30 cellular contexts compared by ENCODE assay signal in genomic region chr6:89702349-89702748, GRCh38.
"Had no signal": no experiment of that assay in that cellular context is flagged by ENCODE, and none has a peak within 500 bp of the region (broad histone marks: within the 10 kb centered on the region; RNA-seq: fewer than 3 reads in every experiment).

No MANE protein-coding gene starts in this region.

- DNase-seq: activated CD4-positive, alpha-beta memory T cell treated with anti-CD3 and anti-CD28 coated beads, Interleukin-2, amount 10 ng/mL, durations not matched to agents 7 days and 5 days; activated CD4-positive, alpha-beta T cell treated with anti-CD3 and anti-CD28 coated beads for 1 hour; activated CD4-positive, alpha-beta T cell treated with anti-CD3 and anti-CD28 coated beads for 4 hours; activated CD4-positive, alpha-beta T cell treated with anti-CD3 and anti-CD28 coated beads, Interleukin-2, amount 10 ng/mL, durations not matched to agents 7 days and 5 days; activated CD4-positive, alpha-beta T cell treated with anti-CD3 and anti-CD28 coated beads, Interleukin-2, amount 50 U/mL, for 4 hours; activated CD8-positive, alpha-beta memory T cell treated with anti-CD3 and anti-CD28 coated beads, Interleukin-2, amount 50 U/mL, for 48 hours; activated gamma-delta T cell; activated naive CD4-positive, alpha-beta T cell; activated naive CD4-positive, alpha-beta T cell treated with anti-CD3 and anti-CD28 coated beads, Interleukin-2, amount 10 ng/mL, durations not matched to agents 7 days and 5 days; activated naive CD8-positive, alpha-beta T cell treated with anti-CD3 and anti-CD28 coated beads, Interleukin-2, amount 10 ng/mL, durations not matched to agents 7 days and 5 days; activated T-cell treated with anti-CD3 and anti-CD28 coated beads for 4 hours; activated T-cell treated with anti-CD3 and anti-CD28 coated beads, Interleukin-2, amount 50 U/mL, for 24 hours; activated T-cell treated with anti-CD3 and anti-CD28 coated beads, Interleukin-2, amount 50 U/mL, for 72 hours; central memory CD4-positive, alpha-beta T cell; cerebellar nuclear complex; colonic mucosa; effector memory CD4-positive, alpha-beta T cell; endodermal cell; erythroblast; foreskin keratinocyte; gastrocnemius medialis; glutamatergic neuron; heart left ventricle; T-helper 2 cell had no signal

- H3K4me1 ChIP-seq: ascending aorta, breast epithelium, colonic mucosa, esophagus muscularis mucosa, heart left ventricle had no signal

- H3K9me3 ChIP-seq: ascending aorta, breast epithelium, colonic mucosa, esophagus muscularis mucosa, gastrocnemius medialis, heart left ventricle had no signal

- ATAC-seq: activated naive CD4-positive, alpha-beta T cell treated with anti-CD3 and anti-CD28 coated beads, Interleukin-2, amount 50 U/mL, for 72 hours; activated T-cell treated with anti-CD3 and anti-CD28 coated beads, Interleukin-2, amount 50 U/mL, for 72 hours; foreskin keratinocyte; gastrocnemius medialis; heart left ventricle had no signal

- H3K27me3 ChIP-seq: ascending aorta, breast epithelium, cardiac muscle cell, colonic mucosa, esophagus muscularis mucosa, foreskin keratinocyte, gastrocnemius medialis, heart left ventricle had no signal

- H3K4me3 ChIP-seq: ascending aorta, breast epithelium, cardiac muscle cell, colonic mucosa, esophagus muscularis mucosa, gastrocnemius medialis, heart left ventricle had no signal

- H3K27ac ChIP-seq: ascending aorta, breast epithelium, cardiac muscle cell, colonic mucosa, esophagus muscularis mucosa, foreskin keratinocyte, gastrocnemius medialis, heart left ventricle had no signal

- H3K36me3 ChIP-seq: colonic mucosa had no signal

- H3K27me3 Mint-ChIP-seq: activated CD4-positive, alpha-beta memory T cell treated with anti-CD3 and anti-CD28 coated beads, Interleukin-2, amount 10 ng/mL, durations not matched to agents 7 days and 5 days; activated CD4-positive, alpha-beta T cell treated with anti-CD3 and anti-CD28 coated beads, Interleukin-2, amount 10 ng/mL, durations not matched to agents 7 days and 5 days; activated naive CD4-positive, alpha-beta T cell treated with anti-CD3 and anti-CD28 coated beads, Interleukin-2, amount 10 ng/mL, durations not matched to agents 7 days and 5 days; activated naive CD8-positive, alpha-beta T cell treated with anti-CD3 and anti-CD28 coated beads, Interleukin-2, amount 10 ng/mL, durations not matched to agents 7 days and 5 days; activated T-cell treated with anti-CD3 and anti-CD28 coated beads, Interleukin-2, amount 50 U/mL, for 24 hours; brain had no signal

- H3K4me1 Mint-ChIP-seq: activated naive CD4-positive, alpha-beta T cell treated with anti-CD3 and anti-CD28 coated beads, Interleukin-2, amount 10 ng/mL, durations not matched to agents 7 days and 5 days; brain; endodermal cell had no signal

- H3K4me3 Mint-ChIP-seq: activated CD4-positive, alpha-beta memory T cell treated with anti-CD3 and anti-CD28 coated beads, Interleukin-2, amount 10 ng/mL, durations not matched to agents 7 days and 5 days; activated CD4-positive, alpha-beta T cell treated with anti-CD3 and anti-CD28 coated beads, Interleukin-2, amount 10 ng/mL, durations not matched to agents 7 days and 5 days; activated naive CD4-positive, alpha-beta T cell treated with anti-CD3 and anti-CD28 coated beads, Interleukin-2, amount 10 ng/mL, durations not matched to agents 7 days and 5 days; activated naive CD8-positive, alpha-beta T cell treated with anti-CD3 and anti-CD28 coated beads, Interleukin-2, amount 10 ng/mL, durations not matched to agents 7 days and 5 days; activated T-cell treated with anti-CD3 and anti-CD28 coated beads, Interleukin-2, amount 50 U/mL, for 24 hours; activated T-cell treated with anti-CD3 and anti-CD28 coated beads, Interleukin-2, amount 50 U/mL, for 72 hours; brain; endodermal cell had no signal

- H3K9me3 Mint-ChIP-seq: activated CD4-positive, alpha-beta memory T cell treated with anti-CD3 and anti-CD28 coated beads, Interleukin-2, amount 10 ng/mL, durations not matched to agents 7 days and 5 days; activated CD4-positive, alpha-beta T cell treated with anti-CD3 and anti-CD28 coated beads, Interleukin-2, amount 10 ng/mL, durations not matched to agents 7 days and 5 days; activated naive CD4-positive, alpha-beta T cell treated with anti-CD3 and anti-CD28 coated beads, Interleukin-2, amount 10 ng/mL, durations not matched to agents 7 days and 5 days; activated naive CD4-positive, alpha-beta T cell treated with anti-CD3 and anti-CD28 coated beads, Interleukin-2, amount 50 U/mL, for 72 hours; activated naive CD8-positive, alpha-beta T cell treated with anti-CD3 and anti-CD28 coated beads, Interleukin-2, amount 10 ng/mL, durations not matched to agents 7 days and 5 days; activated T-cell treated with anti-CD3 and anti-CD28 coated beads, Interleukin-2, amount 50 U/mL, for 24 hours; activated T-cell treated with anti-CD3 and anti-CD28 coated beads, Interleukin-2, amount 50 U/mL, for 72 hours; brain; endodermal cell had no signal

- H3K27ac Mint-ChIP-seq: activated CD4-positive, alpha-beta memory T cell treated with anti-CD3 and anti-CD28 coated beads, Interleukin-2, amount 10 ng/mL, durations not matched to agents 7 days and 5 days; activated CD4-positive, alpha-beta T cell treated with anti-CD3 and anti-CD28 coated beads, Interleukin-2, amount 10 ng/mL, durations not matched to agents 7 days and 5 days; activated naive CD4-positive, alpha-beta T cell treated with anti-CD3 and anti-CD28 coated beads, Interleukin-2, amount 10 ng/mL, durations not matched to agents 7 days and 5 days; activated naive CD4-positive, alpha-beta T cell treated with anti-CD3 and anti-CD28 coated beads, Interleukin-2, amount 50 U/mL, for 72 hours; activated naive CD8-positive, alpha-beta T cell treated with anti-CD3 and anti-CD28 coated beads, Interleukin-2, amount 10 ng/mL, durations not matched to agents 7 days and 5 days; activated T-cell treated with anti-CD3 and anti-CD28 coated beads, Interleukin-2, amount 50 U/mL, for 24 hours; brain had no signal
